ENCODE assay signal across 7 cellular contexts in genomic region chr21:13985137-13985864, GRCh38.
A peak's percentile ranks its signal among the peaks of the same experiment; 100 is the strongest.
DNase-seq lines count a peak whose midpoint lies in the region; ATAC-seq and TF ChIP-seq lines count a peak whose summit lies in the region.
"Not testable (repeated sequence)": the region's sequence is repeated elsewhere in the genome, so short reads cannot be mapped to it uniquely, and the experiment has no call there.

No MANE protein-coding gene starts in this region.

- not testable (repeated sequence) for H3K9me3 ChIP-seq in naive thymus-derived CD4-positive, alpha-beta T cell (ENCODE audit: control insufficient read depth in 2 of 3, low read length in 3 of 3)

- H3K27ac Mint-ChIP-seq in activated T-cell treated with anti-CD3 and anti-CD28 coated beads, Interleukin-2, amount 50 U/mL, for 72 hours; naive thymus-derived CD4-positive, alpha-beta T cell; stimulated activated naive CD8-positive, alpha-beta T cell treated with anti-CD3 and anti-CD28 coated beads, Interleukin-15, amount 100 ng/mL, for 72 hours: not testable (repeated sequence)
- H3K27ac Mint-ChIP-seq in MCF 10A (ENCODE audit: low read depth, unreplicated experiment) = peak overlapping the region; percentile 91

- not testable (repeated sequence) for H3K4me1 Mint-ChIP-seq in activated T-cell treated with anti-CD3 and anti-CD28 coated beads, Interleukin-2, amount 50 U/mL, for 72 hours (ENCODE audit: low read depth); naive thymus-derived CD4-positive, alpha-beta T cell; stimulated activated naive CD8-positive, alpha-beta T cell treated with anti-CD3 and anti-CD28 coated beads, Interleukin-15, amount 100 ng/mL, for 72 hours
- H3K4me1 Mint-ChIP-seq in MCF 10A (ENCODE audit: insufficient read depth, unreplicated experiment) = peaks cover 18% of the 10 kb centered on the region

- H3K4me1 ChIP-seq in naive thymus-derived CD4-positive, alpha-beta T cell (ENCODE audit: control insufficient read depth in 2 of 2, insufficient read depth in 2 of 2, low read length in 2 of 2) = not testable (repeated sequence)

- CTCF ChIA-PET in MCF 10A (lab: Yijun Ruan, JAX); naive thymus-derived CD4-positive, alpha-beta T cell (lab: Charles Lee): not testable (repeated sequence)

- TF ChIP-seq CTCF in MCF 10A (IDR thresholded peaks at IDR 0.05; ENCODE audit: unreplicated experiment) = not testable (repeated sequence)

- BruUV-seq in MCF 10A (replicated peaks; lab: Mats Ljungman, UMichigan) = not testable (repeated sequence)

- H3K4me3 ChIP-seq in naive thymus-derived CD4-positive, alpha-beta T cell (ENCODE audit: low read length) = not testable (repeated sequence)

- H3K9me3 Mint-ChIP-seq in activated T-cell treated with anti-CD3 and anti-CD28 coated beads, Interleukin-2, amount 50 U/mL, for 72 hours; MCF 10A (ENCODE audit: unreplicated experiment); naive thymus-derived CD4-positive, alpha-beta T cell; stimulated activated naive CD8-positive, alpha-beta T cell treated with anti-CD3 and anti-CD28 coated beads, Interleukin-15, amount 100 ng/mL, for 72 hours: not testable (repeated sequence)

- peak; percentile 17 to 22 for ATAC-seq in activated T-cell treated with anti-CD3 and anti-CD28 coated beads, Interleukin-2, amount 50 U/mL, for 72 hours (replicated peaks in 1 of 2)
- ATAC-seq in Right ventricle myocardium inferior (peak; percentile 17), left lobe of liver (peak; percentile 52), sciatic nerve (peak; percentile 8)
- peak; percentile 25 for ATAC-seq in naive thymus-derived CD4-positive, alpha-beta T cell
- peak; percentile 10 for ATAC-seq in stimulated activated naive CD8-positive, alpha-beta T cell treated with anti-CD3 and anti-CD28 coated beads, Interleukin-15, amount 100 ng/mL, for 72 hours

- not testable (repeated sequence) for H3K4me3 Mint-ChIP-seq in activated T-cell treated with anti-CD3 and anti-CD28 coated beads, Interleukin-2, amount 50 U/mL, for 72 hours; MCF 10A (ENCODE audit: unreplicated experiment); naive thymus-derived CD4-positive, alpha-beta T cell; stimulated activated naive CD8-positive, alpha-beta T cell treated with anti-CD3 and anti-CD28 coated beads, Interleukin-15, amount 100 ng/mL, for 72 hours

- POLR2A ChIA-PET in MCF 10A (lab: Yijun Ruan, JAX); naive thymus-derived CD4-positive, alpha-beta T cell (lab: Charles Lee): not testable (repeated sequence)

- intact Hi-C loops in MCF 10A (cut with micrococcal nuclease); Right ventricle myocardium inferior (cut with DNase I); naive thymus-derived CD4-positive, alpha-beta T cell (cut with micrococcal nuclease); sciatic nerve (cut with DNase I): not testable (repeated sequence)

- not testable (repeated sequence) for H3K27me3 ChIP-seq in naive thymus-derived CD4-positive, alpha-beta T cell (ENCODE audit: control insufficient read depth in 2 of 2, insufficient read depth in 2 of 2, low read length in 2 of 2)

- H3K27me3 Mint-ChIP-seq in activated T-cell treated with anti-CD3 and anti-CD28 coated beads, Interleukin-2, amount 50 U/mL, for 72 hours (ENCODE audit: low read depth); MCF 10A (ENCODE audit: insufficient read depth, unreplicated experiment); naive thymus-derived CD4-positive, alpha-beta T cell: not testable (repeated sequence)
- peaks cover 11% of the 10 kb centered on the region for H3K27me3 Mint-ChIP-seq in stimulated activated naive CD8-positive, alpha-beta T cell treated with anti-CD3 and anti-CD28 coated beads, Interleukin-15, amount 100 ng/mL, for 72 hours

- not testable (repeated sequence) for H3K36me3 ChIP-seq in naive thymus-derived CD4-positive, alpha-beta T cell (ENCODE audit: control insufficient read depth in 2 of 3, insufficient read depth in 3 of 3, low read length in 3 of 3)

- DNase-seq in activated T-cell treated with anti-CD3 and anti-CD28 coated beads, Interleukin-2, amount 50 U/mL, for 72 hours; MCF 10A (ENCODE audit: unreplicated experiment); left lobe of liver (ENCODE audit: low spot score); naive thymus-derived CD4-positive, alpha-beta T cell; sciatic nerve (ENCODE audit: low spot score); stimulated activated naive CD8-positive, alpha-beta T cell treated with anti-CD3 and anti-CD28 coated beads, Interleukin-15, amount 100 ng/mL, for 72 hours: not testable (repeated sequence)
- peak; percentile 68 for DNase-seq in Right ventricle myocardium inferior (ENCODE audit: missing footprints)

- not testable (repeated sequence) for H3K27ac ChIP-seq in naive thymus-derived CD4-positive, alpha-beta T cell (ENCODE audit: low read depth, low read length)

- H3K36me3 Mint-ChIP-seq in activated T-cell treated with anti-CD3 and anti-CD28 coated beads, Interleukin-2, amount 50 U/mL, for 72 hours (ENCODE audit: insufficient read depth in 2 of 2); MCF 10A (ENCODE audit: insufficient read depth, unreplicated experiment); naive thymus-derived CD4-positive, alpha-beta T cell: not testable (repeated sequence)
